ENCODE assay signal across 8 cellular contexts in the genomic region with DNA sequence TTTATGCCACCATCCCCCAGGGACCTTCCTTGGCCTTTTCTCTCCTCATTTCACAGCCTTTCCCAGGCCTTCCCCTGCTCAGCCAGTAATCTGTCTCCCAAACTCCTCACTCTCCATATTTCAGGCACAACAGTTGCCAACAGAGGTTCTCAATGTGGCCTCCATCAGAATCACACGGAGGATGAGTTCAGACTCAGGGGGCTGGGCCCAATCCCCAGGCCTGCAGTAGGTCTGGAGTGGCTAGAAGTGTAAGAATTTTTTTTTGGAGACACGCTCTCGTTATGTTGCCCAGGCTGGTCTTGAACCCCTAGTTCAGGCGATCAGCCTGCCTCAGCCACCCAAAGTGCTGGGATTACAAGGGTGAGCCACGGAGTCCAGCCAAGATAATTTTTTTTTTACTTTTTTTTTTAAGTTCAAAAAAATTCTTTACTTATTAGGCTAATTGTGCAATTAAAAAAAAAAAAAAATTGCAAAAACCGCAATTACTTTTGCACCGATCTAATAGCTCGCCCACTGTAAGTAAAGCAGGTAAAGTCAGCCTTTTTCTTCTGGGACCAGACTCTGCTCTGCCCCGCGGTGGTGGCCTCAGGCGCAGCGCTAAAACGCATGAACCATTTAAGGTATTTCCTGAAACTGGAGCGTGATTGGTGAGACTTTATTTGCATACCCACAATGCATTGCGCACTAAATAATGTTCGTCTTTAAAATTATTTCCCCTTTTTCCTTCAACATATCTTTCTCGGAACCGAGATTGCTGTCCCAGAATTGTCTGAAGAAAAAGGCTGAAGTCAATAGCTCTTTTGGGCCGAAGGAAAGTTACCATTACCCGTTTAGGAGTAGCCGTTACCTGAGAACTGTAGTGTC. TPM values are rescaled to one million over a fixed set of nuclear protein-coding genes. Genes with fewer than 3 reads are reported as not detected.
DNase-seq lines count a peak whose midpoint lies in the region; ATAC-seq and TF ChIP-seq lines count a peak whose summit lies in the region.

No MANE protein-coding gene starts in this region.

- peak; percentile 42 for ATAC-seq in GM19438 (IDR thresholded peaks at IDR 0.05; ENCODE audit: low read depth, unreplicated experiment)

- 9 to 10% methylated on average over 21 of the region's 21 CpGs for WGBS in lower leg skin, 2 donors

- TF ChIP-seq CTCF in CD14-positive monocyte (IDR thresholded peaks at IDR 0.05) (peak; percentile 79), HL-60 (IDR thresholded peaks at IDR 0.05; ENCODE audit: insufficient read depth, low read length) (peak; percentile 92), dorsolateral prefrontal cortex (IDR thresholded peaks at IDR 0.05 in 54 of 56, conservative IDR thresholded peaks at IDR 0.05 in 2 of 56; ENCODE audit: low read depth in 1 of 56, partially characterized antibody in 56 of 56) (peak; percentile 48 to 98 (median 86)), lower leg skin (IDR thresholded peaks at IDR 0.05) (peak in 1 of 3 donors; percentile 59)

- H3K27ac ChIP-seq in HL-60 (replicated peaks) (peak overlapping the region; percentile 100), dorsolateral prefrontal cortex (peak overlapping the region; percentile 89 to 100 (median 99))

- H3K27ac Mint-ChIP-seq in CD14-positive monocyte: peak overlapping the region; percentile 99 to 100 (median 100)
- peak overlapping the region; percentile 98 for H3K27ac Mint-ChIP-seq in activated CD4-positive, alpha-beta memory T cell treated with anti-CD3 and anti-CD28 coated beads, Interleukin-2, amount 10 ng/mL, durations not matched to agents 7 days and 5 days

- H3K27me3 ChIP-seq in HL-60 (ENCODE audit: insufficient read depth, poor library complexity, severe bottlenecking) (no peaks in the 10 kb centered on the region), dorsolateral prefrontal cortex (no peaks in the 10 kb centered on the region)

- peak overlapping the region in 1 of 2 donors; percentile 63 for H3K4me3 Mint-ChIP-seq in CD14-positive monocyte
- H3K4me3 Mint-ChIP-seq in activated CD4-positive, alpha-beta memory T cell treated with anti-CD3 and anti-CD28 coated beads, Interleukin-2, amount 10 ng/mL, durations not matched to agents 7 days and 5 days: peak overlapping the region; percentile 81

- CTCF ChIA-PET in activated CD4-positive, alpha-beta memory T cell treated with anti-CD3 and anti-CD28 coated beads, Interleukin-2, amount 10 ng/mL, durations not matched to agents 7 days and 5 days (lab: Charles Lee): interaction anchor here (0.6 to 3.7 kb wide), 18 partner anchors 11 to 257 kb away, joined by 3 to 17 read pairs (median 4); partner anchors contain the start of genes CLCN6, MIIP, MTHFR and PLOD1

- no peak for TF ChIP-seq POLR2A in lower leg skin (IDR thresholded peaks at IDR 0.05)

- peaks cover 15% of the 10 kb centered on the region for H3K4me1 Mint-ChIP-seq in CD14-positive monocyte
- H3K4me1 Mint-ChIP-seq in activated CD4-positive, alpha-beta memory T cell treated with anti-CD3 and anti-CD28 coated beads, Interleukin-2, amount 10 ng/mL, durations not matched to agents 7 days and 5 days: peaks cover 46% of the 10 kb centered on the region

- intact Hi-C loops in CD14-positive monocyte (cut with micrococcal nuclease) (loop anchor here (1.0 to 10.0 kb wide), 6 partner anchors 68 to 633 kb away; partner anchors contain the start of genes AGTRAP (in 1 of the 2), CLCN6 (in 1 of the 2), MFN2 (in 1 of the 2) and MTHFR (in 1 of the 2)), dorsolateral prefrontal cortex (cut with DNase I) (loop anchor here (1.0 to 5.0 kb wide), 6 partner anchors 19 to 111 kb away; partner anchors contain the start of genes MFN2 (in 2 of the 2), CLCN6 (in 1 of the 2), KIAA2013 (in 1 of the 2) and MIIP (in 1 of the 2)), lower leg skin (cut with DNase I; ENCODE audit: low total_unique reads) (no loop called here)

- no peaks in the 10 kb centered on the region for H3K36me3 Mint-ChIP-seq in CD14-positive monocyte
- peaks cover 5% of the 10 kb centered on the region for H3K36me3 Mint-ChIP-seq in activated CD4-positive, alpha-beta memory T cell treated with anti-CD3 and anti-CD28 coated beads, Interleukin-2, amount 10 ng/mL, durations not matched to agents 7 days and 5 days (ENCODE audit: low read depth)

- no peaks in the 10 kb centered on the region for H3K9me3 Mint-ChIP-seq in CD14-positive monocyte
- H3K9me3 Mint-ChIP-seq in activated CD4-positive, alpha-beta memory T cell treated with anti-CD3 and anti-CD28 coated beads, Interleukin-2, amount 10 ng/mL, durations not matched to agents 7 days and 5 days: no peaks in the 10 kb centered on the region

- POLR2A ChIA-PET in activated CD4-positive, alpha-beta memory T cell treated with anti-CD3 and anti-CD28 coated beads, Interleukin-2, amount 10 ng/mL, durations not matched to agents 7 days and 5 days (lab: Charles Lee): interaction anchor here (0.6 to 5.3 kb wide), 134 partner anchors 8 to 1842 kb away, joined by 3 to 296 read pairs (median 6); partner anchors contain the start of genes AGTRAP, CLCN6, DHRS3 and EXOSC10

- H3K27me3 Mint-ChIP-seq in CD14-positive monocyte (ENCODE audit: low read depth in 3 of 3): peaks cover 1 to 8% (median 2%) of the 10 kb centered on the region in 3 donors
- H3K27me3 Mint-ChIP-seq in activated CD4-positive, alpha-beta memory T cell treated with anti-CD3 and anti-CD28 coated beads, Interleukin-2, amount 10 ng/mL, durations not matched to agents 7 days and 5 days: peaks cover 16% of the 10 kb centered on the region

- H3K4me3 ChIP-seq in HL-60 (replicated peaks; ENCODE audit: insufficient read depth, low read length): no peak overlapping the region
- H3K4me3 ChIP-seq in dorsolateral prefrontal cortex: peak overlapping the region in 57 of 59 donors; percentile 19 to 83 (median 67)
- no peak overlapping the region for H3K4me3 ChIP-seq in lower leg skin (ENCODE audit: low read depth, poor library complexity, severe bottlenecking)

- DNase-seq in CD14-positive monocyte (ENCODE audit: low spot score) (peak; percentile 91), HL-60 (ENCODE audit: low read depth in 1 of 2, low spot score in 1 of 2) (peak; percentile 89 to 95), NCI-H82 (lab: John Stamatoyannopoulos, UW) (peak; percentile 98), dorsolateral prefrontal cortex (peak; percentile 81 to 96 (median 90)), lower leg skin (ENCODE audit: low spot score in 2 of 2) (peak; percentile 92 to 99)
- DNase-seq in activated CD4-positive, alpha-beta memory T cell treated with anti-CD3 and anti-CD28 coated beads, Interleukin-2, amount 10 ng/mL, durations not matched to agents 7 days and 5 days: peak; percentile 93
- DNase-seq in stimulated activated CD4-positive, alpha-beta T cell treated with anti-CD3 and anti-CD28 coated beads, Interleukin-4, amount 100 ng/mL, for 24 hours: peak; percentile 91

RNA-seq across cellular contexts. Expression of gene KIAA2013, which starts 18.7 kb away (rescaled TPM):
- polyA plus RNA-seq in CD14-positive monocyte: 10 to 100 TPM; 31.7 to 74.0 TPM
- 10 to 100 TPM; 41.5 to 41.9 TPM for total RNA-seq in activated CD4-positive, alpha-beta memory T cell treated with anti-CD3 and anti-CD28 coated beads, Interleukin-2, amount 10 ng/mL, durations not matched to agents 7 days and 5 days
- 10 to 100 TPM; 22.8 to 44.8 (median 29.5) TPM for total RNA-seq in dorsolateral prefrontal cortex
- 100 to 1,000 TPM in 3 of 4 donors, 10 to 100 TPM in 1; 93.7 to 115 (median 103) TPM for total RNA-seq in lower leg skin

RNA-seq across cellular contexts. Expression of gene PLOD1, which starts 27.0 kb away (rescaled TPM):
- polyA plus RNA-seq in CD14-positive monocyte: 10 to 100 TPM; 44.5 to 53.1 TPM
- total RNA-seq in activated CD4-positive, alpha-beta memory T cell treated with anti-CD3 and anti-CD28 coated beads, Interleukin-2, amount 10 ng/mL, durations not matched to agents 7 days and 5 days: 10 to 100 TPM; 15.7 to 16.5 TPM
- total RNA-seq in dorsolateral prefrontal cortex (100 to 1,000 TPM in 4 of 120 experiments, 10 to 100 TPM in 116; 28.5 to 148 (median 43.7) TPM), lower leg skin (10 to 100 TPM; 26.5 to 54.0 (median 41.3) TPM)

RNA-seq across cellular contexts. Expression of gene NPPB, which starts 48.8 kb away (rescaled TPM):
- not detected for polyA plus RNA-seq in CD14-positive monocyte
- not detected for total RNA-seq in activated CD4-positive, alpha-beta memory T cell treated with anti-CD3 and anti-CD28 coated beads, Interleukin-2, amount 10 ng/mL, durations not matched to agents 7 days and 5 days
- total RNA-seq in dorsolateral prefrontal cortex (1 to 10 TPM in 2 of 120 experiments, under 1 TPM in 5, not detected in 113; 0.70 to 1.4 (median 0.84) TPM), lower leg skin (not detected)

RNA-seq across cellular contexts. Expression of gene NPPA, which starts 59.9 kb away (rescaled TPM):
- polyA plus RNA-seq in CD14-positive monocyte: not detected
- total RNA-seq in activated CD4-positive, alpha-beta memory T cell treated with anti-CD3 and anti-CD28 coated beads, Interleukin-2, amount 10 ng/mL, durations not matched to agents 7 days and 5 days: not detected
- 1 to 10 TPM in 97 of 120 experiments, under 1 TPM in 14, not detected in 9; 0.58 to 9.9 (median 1.9) TPM for total RNA-seq in dorsolateral prefrontal cortex
- not detected for total RNA-seq in lower leg skin

Comparison
In these comparisons a context has a peak if more than half of its experiments do, and no peak if none do; other contexts are left out.
1. H3K4me3 ChIP-seq: peak in dorsolateral prefrontal cortex (57 of 59); none in HL-60 (single experiment) and lower leg skin (single experiment).
2. Peak in every context shown above with its lines, with median percentiles within 50 percentile points of each other: DNase-seq.